Comparison of ENCODE assay signal across 1 cellular context in the genomic region with DNA sequence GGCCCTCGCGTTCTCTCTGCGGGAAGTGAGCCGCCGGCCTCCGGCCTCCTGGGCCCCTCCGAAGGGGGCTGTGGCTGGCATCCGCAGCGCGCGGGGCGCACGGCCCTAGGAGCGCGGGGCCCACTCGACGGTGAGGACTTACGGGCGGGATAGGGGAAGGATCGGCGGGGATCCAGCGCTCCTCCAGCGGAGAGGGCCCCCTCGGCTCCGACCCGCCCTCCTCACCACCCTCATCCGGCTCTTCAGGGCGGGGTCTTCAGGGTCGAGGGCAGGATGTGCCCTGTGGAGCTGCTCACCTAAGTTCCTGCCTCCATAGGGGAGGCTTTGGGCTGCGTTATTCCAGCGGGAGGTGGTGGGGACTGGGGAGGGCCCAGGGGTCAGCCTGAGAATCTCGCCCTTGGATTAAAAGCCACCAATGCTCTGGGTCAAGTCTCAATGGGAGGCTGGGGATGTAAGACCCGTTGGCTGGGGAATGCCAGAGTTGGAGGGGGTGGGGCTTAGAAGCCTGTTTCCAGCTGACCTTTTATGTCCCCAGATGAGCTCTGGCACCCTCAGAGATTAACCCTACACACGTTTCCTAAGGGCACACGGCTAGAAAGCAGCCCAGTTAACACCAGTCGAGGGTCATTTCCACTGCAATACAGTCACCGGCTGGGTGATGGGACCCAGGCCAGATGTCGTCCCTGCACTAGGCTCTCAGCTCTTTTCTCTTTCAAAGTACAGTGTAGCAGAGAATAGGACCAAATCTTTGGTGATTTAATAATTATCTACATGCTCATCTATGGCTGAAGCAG.
TF ChIP-seq lines count a peak whose summit lies in the region.

No MANE protein-coding gene starts in this region.

TF ChIP-seq in endothelial cell of umbilical vein, 7 proteins besides CTCF, POLR2A, EP300 and RAD21 (continued from another document):
- no peak for TF ChIP-seq GATA2 (IDR thresholded peaks at IDR 0.05; ENCODE audit: insufficient read depth, insufficient read length, low read depth, low read length)
- TF ChIP-seq JUN (IDR thresholded peaks at IDR 0.05; ENCODE audit: borderline replicate concordance, insufficient read depth, insufficient read length, low read depth): no peak
